Comparison of ENCODE assay signal across 20 cellular contexts in the genomic region with DNA sequence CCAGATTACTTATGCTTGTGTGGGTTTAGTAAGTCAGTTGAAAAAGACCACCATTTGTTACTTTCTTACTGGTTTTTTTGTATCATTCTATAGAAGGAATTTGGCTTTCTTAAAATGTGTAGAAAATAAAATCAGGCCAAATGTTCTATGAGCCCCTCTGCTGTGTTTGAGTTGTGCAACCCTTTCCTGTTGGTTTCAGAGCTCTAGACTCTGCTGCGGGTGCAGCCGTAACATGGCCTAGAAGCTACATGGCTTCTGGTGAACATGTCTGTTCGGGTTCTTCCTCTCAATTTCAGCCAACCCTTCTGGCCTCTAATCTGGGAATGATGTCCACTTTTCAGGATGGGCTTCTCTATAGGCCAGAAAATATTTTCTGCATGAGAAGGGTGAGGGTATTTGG. TPM values are rescaled to one million over a fixed set of nuclear protein-coding genes. Genes with fewer than 3 reads are reported as not detected.
DNase-seq lines count a peak whose midpoint lies in the region; ATAC-seq and TF ChIP-seq lines count a peak whose summit lies in the region.
"Had no signal": no experiment of that assay in that cellular context is flagged by ENCODE, and none has a peak within 500 bp of the region (broad histone marks: within the 10 kb centered on the region; RNA-seq: fewer than 3 reads in every experiment).

No MANE protein-coding gene starts in this region.

- H3K4me1 ChIP-seq in breast epithelium = no peaks in the 10 kb centered on the region
- H3K4me1 ChIP-seq in thyroid gland = peaks cover 0 to 16% of the 10 kb centered on the region in 2 donors

- WGBS in thyroid gland, 2 donors = 86 to 97% methylated on average over 3 of the region's 3 CpGs

- no peaks in the 10 kb centered on the region for H3K27me3 Mint-ChIP-seq in T-helper 17 cell
- peaks cover 16% of the 10 kb centered on the region for H3K27me3 Mint-ChIP-seq in activated CD4-positive, alpha-beta T cell treated with anti-CD3 and anti-CD28 coated beads, Interleukin-2, amount 10 ng/mL, durations not matched to agents 24 days and 14 days
- H3K27me3 Mint-ChIP-seq: CD4-positive, alpha-beta memory T cell had no signal

- no peaks in the 10 kb centered on the region for H3K9me3 Mint-ChIP-seq in stimulated activated effector memory CD8-positive, alpha-beta T cell treated with anti-CD3 and anti-CD28 coated beads, Interleukin-12 subunit alpha, Interleukin-12 subunit beta, amount 100 ng/mL, for 72 hours
- H3K9me3 Mint-ChIP-seq in activated CD4-positive, alpha-beta T cell treated with anti-CD3 and anti-CD28 coated beads, Interleukin-2, amount 10 ng/mL, durations not matched to agents 24 days and 14 days = no peaks in the 10 kb centered on the region
- H3K9me3 Mint-ChIP-seq: CD4-positive, alpha-beta memory T cell; H9 had no signal

- intact Hi-C loops in breast epithelium (cut with DNase I; ENCODE audit: low total_unique reads) = no loop called here
- intact Hi-C loops in thyroid gland (cut with DNase I) = loop anchor here (10.0 kb wide), 1 partner anchor 207 kb away; no protein-coding TSS in a partner anchor
- intact Hi-C loops in activated CD4-positive, alpha-beta T cell treated with anti-CD3 and anti-CD28 coated beads, Interleukin-2, amount 10 ng/mL, durations not matched to agents 24 days and 14 days (cut with micrococcal nuclease) = loop anchor here (10.0 kb wide), 1 partner anchor 937 kb away; no protein-coding TSS in a partner anchor

- no peak overlapping the region for H3K4me3 Mint-ChIP-seq in T-helper 17 cell
- H3K4me3 Mint-ChIP-seq in stimulated activated effector memory CD8-positive, alpha-beta T cell treated with anti-CD3 and anti-CD28 coated beads, Interleukin-12 subunit alpha, Interleukin-12 subunit beta, amount 100 ng/mL, for 72 hours = peak overlapping the region; percentile 52
- no peak overlapping the region for H3K4me3 Mint-ChIP-seq in activated CD4-positive, alpha-beta T cell treated with anti-CD3 and anti-CD28 coated beads, Interleukin-2, amount 10 ng/mL, durations not matched to agents 24 days and 14 days
- H3K4me3 Mint-ChIP-seq: B cell, H9 had no signal

- H3K27ac ChIP-seq in breast epithelium = no peak overlapping the region
- H3K27ac ChIP-seq in thyroid gland = no peak overlapping the region

- no peak for ATAC-seq in T-helper 17 cell
- no peak for ATAC-seq in stimulated activated effector memory CD8-positive, alpha-beta T cell treated with anti-CD3 and anti-CD28 coated beads, Interleukin-12 subunit alpha, Interleukin-12 subunit beta, amount 100 ng/mL, for 72 hours
- ATAC-seq: Right ventricle myocardium inferior, SK-N-SH treated with all-trans-retinoic acid at 6 μM for 48 hours had no signal

- H3K9me3 ChIP-seq in T-helper 17 cell (ENCODE audit: control insufficient read depth, low read length, poor library complexity, severe bottlenecking) (no peaks in the 10 kb centered on the region), breast epithelium (no peaks in the 10 kb centered on the region), thyroid gland (no peaks in the 10 kb centered on the region)

- H3K27ac Mint-ChIP-seq in T-helper 17 cell = peak overlapping the region; percentile 63
- H3K27ac Mint-ChIP-seq in stimulated activated effector memory CD8-positive, alpha-beta T cell treated with anti-CD3 and anti-CD28 coated beads, Interleukin-12 subunit alpha, Interleukin-12 subunit beta, amount 100 ng/mL, for 72 hours = peak overlapping the region; percentile 83
- H3K27ac Mint-ChIP-seq in activated CD4-positive, alpha-beta T cell treated with anti-CD3 and anti-CD28 coated beads, Interleukin-2, amount 10 ng/mL, durations not matched to agents 24 days and 14 days = no peak overlapping the region
- H3K27ac Mint-ChIP-seq: B cell, H9 had no signal

- H3K4me1 Mint-ChIP-seq in T-helper 17 cell = peaks cover 26% of the 10 kb centered on the region
- peaks cover 11% of the 10 kb centered on the region for H3K4me1 Mint-ChIP-seq in stimulated activated effector memory CD8-positive, alpha-beta T cell treated with anti-CD3 and anti-CD28 coated beads, Interleukin-12 subunit alpha, Interleukin-12 subunit beta, amount 100 ng/mL, for 72 hours
- H3K4me1 Mint-ChIP-seq in activated CD4-positive, alpha-beta T cell treated with anti-CD3 and anti-CD28 coated beads, Interleukin-2, amount 10 ng/mL, durations not matched to agents 24 days and 14 days = peaks cover 8% of the 10 kb centered on the region
- H3K4me1 Mint-ChIP-seq: H9 had no signal

- TF ChIP-seq CTCF in breast epithelium (IDR thresholded peaks at IDR 0.05) = no peak
- no peak for TF ChIP-seq CTCF in thyroid gland (IDR thresholded peaks at IDR 0.05)

- no peaks in the 10 kb centered on the region for H3K36me3 Mint-ChIP-seq in T-helper 17 cell (ENCODE audit: low read depth)
- no peaks in the 10 kb centered on the region for H3K36me3 Mint-ChIP-seq in stimulated activated effector memory CD8-positive, alpha-beta T cell treated with anti-CD3 and anti-CD28 coated beads, Interleukin-12 subunit alpha, Interleukin-12 subunit beta, amount 100 ng/mL, for 72 hours
- H3K36me3 Mint-ChIP-seq in activated CD4-positive, alpha-beta T cell treated with anti-CD3 and anti-CD28 coated beads, Interleukin-2, amount 10 ng/mL, durations not matched to agents 24 days and 14 days (ENCODE audit: low read depth) = no peaks in the 10 kb centered on the region
- H3K36me3 Mint-ChIP-seq: CD4-positive, alpha-beta memory T cell had no signal

- no peak for TF ChIP-seq POLR2A in breast epithelium (IDR thresholded peaks at IDR 0.05)
- TF ChIP-seq POLR2A in thyroid gland (IDR thresholded peaks at IDR 0.05) = no peak

- H3K27me3 ChIP-seq in breast epithelium (no peaks in the 10 kb centered on the region), thyroid gland (no peaks in the 10 kb centered on the region)

- no peak overlapping the region for H3K4me3 ChIP-seq in breast epithelium
- no peak overlapping the region for H3K4me3 ChIP-seq in thyroid gland (replicated peaks in 1 of 3)

- H3K36me3 ChIP-seq in breast epithelium (no peaks in the 10 kb centered on the region), thyroid gland (no peaks in the 10 kb centered on the region)

- DNase-seq in SIG-M5 treated with dmso at 0.1 percent for 504 hours (lab: John Stamatoyannopoulos, UW; ENCODE audit: unreplicated experiment) (peak; percentile 48), SIG-M5 (lab: John Stamatoyannopoulos, UW) (no peak), MV-4-11 (lab: John Stamatoyannopoulos, UW) (peak; percentile 63), T-helper 17 cell (no peak), breast epithelium (ENCODE audit: low spot score in 2 of 2) (no peak), thyroid gland (no peak)
- DNase-seq in stimulated activated effector memory CD8-positive, alpha-beta T cell treated with anti-CD3 and anti-CD28 coated beads, Interleukin-12 subunit alpha, Interleukin-12 subunit beta, amount 100 ng/mL, for 72 hours (ENCODE audit: low spot score in 2 of 2) = no peak
- DNase-seq in activated CD4-positive, alpha-beta T cell treated with anti-CD3 and anti-CD28 coated beads, Interleukin-2, amount 10 ng/mL, durations not matched to agents 24 days and 14 days = no peak
- DNase-seq: 8988T; CD4-positive, alpha-beta memory T cell; DMS79; H9; NCI-H1092; NCI-H1436 treated with DMSO at 0.1 percent for 48 hours; NCI-H2029; NCI-H2171; NCI-H526 had no signal

RNA-seq across cellular contexts. Expression of gene RAB18, which starts 56.6 kb away (rescaled TPM):
- total RNA-seq in T-helper 17 cell = 100 to 1,000 TPM; 101 to 112 TPM
- 10 to 100 TPM; 40.3 to 68.6 (median 43.4) TPM for total RNA-seq in breast epithelium
- total RNA-seq in thyroid gland = 10 to 100 TPM; 58.9 to 86.0 (median 72.8) TPM
- total RNA-seq in activated CD4-positive, alpha-beta T cell treated with anti-CD3 and anti-CD28 coated beads, Interleukin-2, amount 10 ng/mL, durations not matched to agents 24 days and 14 days = 55.4 and 58.3 TPM in 2 replicates

Comparison
In these comparisons a context has a peak if more than half of its experiments do, and no peak if none do; other contexts are left out.
1. DNase-seq: peak in SIG-M5 treated with dmso at 0.1 percent for 504 hours (single experiment) and MV-4-11 (single experiment); none in SIG-M5 (single experiment), T-helper 17 cell (0 of 3), stimulated activated effector memory CD8-positive, alpha-beta T cell treated with anti-CD3 and anti-CD28 coated beads, Interleukin-12 subunit alpha, Interleukin-12 subunit beta, amount 100 ng/mL, for 72 hours (0 of 2), breast epithelium (0 of 2), thyroid gland (0 of 2) and activated CD4-positive, alpha-beta T cell treated with anti-CD3 and anti-CD28 coated beads, Interleukin-2, amount 10 ng/mL, durations not matched to agents 24 days and 14 days (single experiment).